In genomic region chr10:73848821-73849489, GRCh38 we compare ENCODE assay signal across 8 cellular contexts. TPM values are rescaled to one million over a fixed set of nuclear protein-coding genes. Genes with fewer than 3 reads are reported as not detected.
DNase-seq lines count a peak whose midpoint lies in the region; ATAC-seq and TF ChIP-seq lines count a peak whose summit lies in the region.

No MANE protein-coding gene starts in this region.

- no peaks in the 10 kb centered on the region for H3K27me3 ChIP-seq in Peyer's patch
- no peaks in the 10 kb centered on the region for H3K27me3 ChIP-seq in neural cell (ENCODE audit: insufficient read depth, low read depth, low read length)

- H3F3A ChIP-seq in neural cell (ENCODE audit: insufficient read depth, low read length, poor library complexity, severe bottlenecking) = no peaks in the 10 kb centered on the region

- TF ChIP-seq RAD21 in neural cell (conservative IDR thresholded peaks at IDR 0.05) = peak; percentile 93

- DNase-seq in DMS114 treated with DMSO at 0.1 percent for 48 hours (lab: John Stamatoyannopoulos, UW; ENCODE audit: unreplicated experiment) (peak; percentile 58), HT1080 (ENCODE audit: low read depth) (peak; percentile 72), Peyer's patch (peak; percentile 91 to 96 (median 91)), activated T-helper 1 cell treated with Interleukin-2 at 50 U/mL for 16 hours (ENCODE audit: low read depth) (peak; percentile 82), fibroblast of peridontal ligament (ENCODE audit: extremely low read depth) (peak; percentile 83)
- DNase-seq in stimulated activated naive CD8-positive, alpha-beta T cell treated with anti-CD3 and anti-CD28 coated beads, Interleukin-15, Interleukin-2, amounts not matched to agents 100 U/mL and 50 U/mL, for 24 hours = peak; percentile 94

- no peak overlapping the region for H3K4me2 ChIP-seq in neural cell (ENCODE audit: low read length)

- H3K27ac ChIP-seq in Peyer's patch (peak overlapping the region in 3 of 4 donors; percentile 26 to 75 (median 52)), neural cell (ENCODE audit: low read length) (no peak overlapping the region)

- no peak overlapping the region for H3K9ac ChIP-seq in neural cell (ENCODE audit: low read length)

- no peak overlapping the region for H2AFZ ChIP-seq in neural cell (ENCODE audit: low read depth, low read length)

- H3K4me3 ChIP-seq in Peyer's patch = no peak overlapping the region
- no peak overlapping the region for H3K4me3 ChIP-seq in neural cell (ENCODE audit: low read length)

- H3K9me2 ChIP-seq in neural cell (ENCODE audit: insufficient read depth, low read length) = no peaks in the 10 kb centered on the region

- TF ChIP-seq CTCF in Peyer's patch (IDR thresholded peaks at IDR 0.05) (peak; percentile 98 to 100 (median 99)), neural cell (IDR thresholded peaks at IDR 0.05; ENCODE audit: poor library complexity, severe bottlenecking) (peak; percentile 97)

- TF ChIP-seq EP300 in neural cell (conservative IDR thresholded peaks at IDR 0.05; ENCODE audit: poor library complexity, severe bottlenecking) = no peak

- no peaks in the 10 kb centered on the region for H3K79me2 ChIP-seq in neural cell (replicated peaks; ENCODE audit: insufficient read depth, low read length)

- peaks cover 0 to 22% (median 4%) of the 10 kb centered on the region in 4 donors for H3K4me1 ChIP-seq in Peyer's patch

- peaks cover 0 to 82% (median 0%) of the 10 kb centered on the region in 3 donors for H3K36me3 ChIP-seq in Peyer's patch
- H3K36me3 ChIP-seq in neural cell (ENCODE audit: insufficient read depth, low read length) = no peaks in the 10 kb centered on the region

- no peaks in the 10 kb centered on the region for H3K9me3 ChIP-seq in Peyer's patch
- H3K9me3 ChIP-seq in neural cell (ENCODE audit: low read length) = no peaks in the 10 kb centered on the region

- no peaks in the 10 kb centered on the region for H4K20me1 ChIP-seq in neural cell (ENCODE audit: insufficient read depth)

- TF ChIP-seq POLR2A in Peyer's patch (IDR thresholded peaks at IDR 0.05) = peak in 1 of 2 donors; percentile 9

- ATAC-seq in GM21381 (IDR thresholded peaks at IDR 0.05; ENCODE audit: unreplicated experiment) = peak; percentile 95
- peak; percentile 98 for ATAC-seq in stimulated activated naive CD8-positive, alpha-beta T cell treated with anti-CD3 and anti-CD28 coated beads, Interleukin-15, Interleukin-2, amounts not matched to agents 100 U/mL and 50 U/mL, for 24 hours

TF ChIP-seq in neural cell, 6 proteins besides CTCF, POLR2A, EP300 and RAD21:
- TF ChIP-seq, protein P1, sequence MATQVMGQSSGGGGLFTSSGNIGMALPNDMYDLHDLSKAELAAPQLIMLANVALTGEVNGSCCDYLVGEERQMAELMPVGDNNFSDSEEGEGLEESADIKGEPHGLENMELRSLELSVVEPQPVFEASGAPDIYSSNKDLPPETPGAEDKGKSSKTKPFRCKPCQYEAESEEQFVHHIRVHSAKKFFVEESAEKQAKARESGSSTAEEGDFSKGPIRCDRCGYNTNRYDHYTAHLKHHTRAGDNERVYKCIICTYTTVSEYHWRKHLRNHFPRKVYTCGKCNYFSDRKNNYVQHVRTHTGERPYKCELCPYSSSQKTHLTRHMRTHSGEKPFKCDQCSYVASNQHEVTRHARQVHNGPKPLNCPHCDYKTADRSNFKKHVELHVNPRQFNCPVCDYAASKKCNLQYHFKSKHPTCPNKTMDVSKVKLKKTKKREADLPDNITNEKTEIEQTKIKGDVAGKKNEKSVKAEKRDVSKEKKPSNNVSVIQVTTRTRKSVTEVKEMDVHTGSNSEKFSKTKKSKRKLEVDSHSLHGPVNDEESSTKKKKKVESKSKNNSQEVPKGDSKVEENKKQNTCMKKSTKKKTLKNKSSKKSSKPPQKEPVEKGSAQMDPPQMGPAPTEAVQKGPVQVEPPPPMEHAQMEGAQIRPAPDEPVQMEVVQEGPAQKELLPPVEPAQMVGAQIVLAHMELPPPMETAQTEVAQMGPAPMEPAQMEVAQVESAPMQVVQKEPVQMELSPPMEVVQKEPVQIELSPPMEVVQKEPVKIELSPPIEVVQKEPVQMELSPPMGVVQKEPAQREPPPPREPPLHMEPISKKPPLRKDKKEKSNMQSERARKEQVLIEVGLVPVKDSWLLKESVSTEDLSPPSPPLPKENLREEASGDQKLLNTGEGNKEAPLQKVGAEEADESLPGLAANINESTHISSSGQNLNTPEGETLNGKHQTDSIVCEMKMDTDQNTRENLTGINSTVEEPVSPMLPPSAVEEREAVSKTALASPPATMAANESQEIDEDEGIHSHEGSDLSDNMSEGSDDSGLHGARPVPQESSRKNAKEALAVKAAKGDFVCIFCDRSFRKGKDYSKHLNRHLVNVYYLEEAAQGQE (IDR thresholded peaks at IDR 0.05; ENCODE audit: borderline replicate concordance) = no peak
- TF ChIP-seq MXI1 (conservative IDR thresholded peaks at IDR 0.05; ENCODE audit: poor library complexity, severe bottlenecking) (peak; percentile 21), TAF1 (IDR thresholded peaks at IDR 0.05; ENCODE audit: low read depth) (no peak), SMC3 (conservative IDR thresholded peaks at IDR 0.05; ENCODE audit: poor library complexity) (peak; percentile 96), EZH2 (IDR thresholded peaks at IDR 0.05; ENCODE audit: borderline replicate concordance, insufficient read depth, low read length, poor library complexity, severe bottlenecking) (no peak), POLR2AphosphoS5 (IDR thresholded peaks at IDR 0.05) (no peak)
TF ChIP-seq in neural cell: peak in this region for 2.

RNA-seq across cellular contexts. Expression of gene CAMK2G, which starts 25.4 kb away (rescaled TPM):
- 27.5 and 32.4 TPM in 2 replicates for total RNA-seq in HT1080 (2014; rRNA removed; shearing (Covaris generic))
- polyA plus RNA-seq in HT1080 (2015; cell fraction: cytosol; rRNA removed) = 27.8 and 34.2 TPM in 2 replicates
- polyA plus RNA-seq in HT1080 (2015; cell fraction: nucleus; rRNA removed) = 62.4 and 65.4 TPM in 2 replicates
- total RNA-seq in Peyer's patch = 100 to 1,000 TPM in 3 of 4 donors, 10 to 100 TPM in 1; 34.7 to 159 (median 110) TPM
- polyA plus RNA-seq in neural cell = 55.4 and 69.8 TPM in 2 replicates
- 39.9 and 42.3 TPM in 2 replicates for polyA minus RNA-seq in neural cell

RNA-seq across cellular contexts. Expression of gene NDST2, which starts 37.6 kb away (rescaled TPM):
- 23.1 and 28.7 TPM in 2 replicates for total RNA-seq in HT1080 (2014; rRNA removed; shearing (Covaris generic))
- polyA plus RNA-seq in HT1080 (2015; cell fraction: cytosol; rRNA removed) = 22.9 and 26.3 TPM in 2 replicates
- polyA plus RNA-seq in HT1080 (2015; cell fraction: nucleus; rRNA removed) = 42.3 and 43.3 TPM in 2 replicates
- 10 to 100 TPM; 16.5 to 39.1 (median 27.7) TPM for total RNA-seq in Peyer's patch
- polyA plus RNA-seq in neural cell = 10.5 and 18.1 TPM in 2 replicates
- polyA minus RNA-seq in neural cell = 17.0 and 17.5 TPM in 2 replicates
